Comparison of ENCODE assay signal across 7 cellular contexts in genomic region chr6:116370717-116371383, GRCh38. TPM values are rescaled to one million over a fixed set of nuclear protein-coding genes. Genes with fewer than 3 reads are reported as not detected.
A peak's percentile ranks its signal among the peaks of the same experiment; 100 is the strongest.
DNase-seq lines count a peak whose midpoint lies in the region; ATAC-seq and TF ChIP-seq lines count a peak whose summit lies in the region.

DSE (plus strand) TSS chr6:116370947; CDS start chr6:116399251, 28,304 bp downstream.

- peak within 1 kb of the TSS; percentile 82 for H3K4me3 Mint-ChIP-seq in endodermal cell

- peak; percentile 76 for DNase-seq in HEK293T (ENCODE audit: extremely low spot score)
- peak; percentile 66 for DNase-seq in NCI-H146 (lab: John Stamatoyannopoulos, UW)
- peak; percentile 15 to 32 (median 19) for DNase-seq in activated CD8-positive, alpha-beta memory T cell treated with anti-CD3 and anti-CD28 coated beads for 48 hours (ENCODE audit: low read depth in 2 of 3, low spot score in 2 of 3)
- DNase-seq in endodermal cell = peak; percentile 91
- peak; percentile 94 for DNase-seq in mesenteric fat pad (ENCODE audit: low spot score)
- DNase-seq in stimulated activated CD8-positive, alpha-beta memory T cell treated with anti-CD3 and anti-CD28 coated beads, Interleukin-15, amount 100 ng/mL, for 48 hours (ENCODE audit: low read depth in 2 of 2) = peak; percentile 30 to 47

- H3K9ac ChIP-seq in endodermal cell (ENCODE audit: extremely low read depth, low read length, poor library complexity, severe bottlenecking) = peak within 1 kb of the TSS; percentile 74

- 0% methylated on average over 12 to 86 of the region's 86 CpGs for WGBS in endodermal cell (ENCODE audit: insufficient coverage in 1 of 2, insufficient read length in 1 of 2), 2 experiments

- H3K27me3 Mint-ChIP-seq in endodermal cell (ENCODE audit: insufficient read depth) = no peaks in the 10 kb centered on the region

- peaks cover 3% of the 10 kb centered on the region for H3K36me3 Mint-ChIP-seq in endodermal cell (ENCODE audit: low read depth)

- no peaks in the 10 kb centered on the region for H3K4me1 ChIP-seq in endodermal cell (ENCODE audit: control insufficient read depth, insufficient read depth, low read length)

- H3K4me1 Mint-ChIP-seq in endodermal cell = peaks cover 8% of the 10 kb centered on the region

- POLR2A ChIA-PET in HEK293T (lab: Yijun Ruan, JAX) = interaction anchor here (0.7 to 2.1 kb wide), 14 partner anchors 9 to 270 kb away, joined by 3 to 8 read pairs (median 4); partner anchors contain the start of genes CALHM5 and NT5DC1

- peak within 1 kb of the TSS; percentile 96 for H3K27ac Mint-ChIP-seq in endodermal cell

- H3K9me3 ChIP-seq in endodermal cell (ENCODE audit: control insufficient read depth, low read length) = no peaks in the 10 kb centered on the region

- peak within 1 kb of the TSS; percentile 59 for H3K27ac ChIP-seq in endodermal cell (ENCODE audit: low read depth, low read length)

- no peaks in the 10 kb centered on the region for H3K9me3 Mint-ChIP-seq in endodermal cell

- no peaks in the 10 kb centered on the region for H3K36me3 ChIP-seq in endodermal cell (ENCODE audit: control insufficient read depth, insufficient read depth, low read length)

- H3K27me3 ChIP-seq in endodermal cell (ENCODE audit: control insufficient read depth, insufficient read depth, low read length, poor library complexity, severe bottlenecking) = no peaks in the 10 kb centered on the region

- TF ChIP-seq CTCF in endodermal cell (conservative IDR thresholded peaks at IDR 0.05) = no peak

- peak within 1 kb of the TSS; percentile 83 for H3K4me3 ChIP-seq in endodermal cell (ENCODE audit: low read length)

- CTCF ChIA-PET in HEK293T (lab: Yijun Ruan, JAX) = interaction anchor here (0.9 to 1.1 kb wide), 2 partner anchors 73 to 162 kb away, joined by 3 to 7 read pairs; no protein-coding TSS in a partner anchor

- peak; percentile 41 for ATAC-seq in GM18499 (IDR thresholded peaks at IDR 0.05; ENCODE audit: insufficient read depth, unreplicated experiment)

TF ChIP-seq in HEK293T, 16 proteins besides CTCF, POLR2A, EP300 and RAD21:
- TF ChIP-seq, protein P1, sequence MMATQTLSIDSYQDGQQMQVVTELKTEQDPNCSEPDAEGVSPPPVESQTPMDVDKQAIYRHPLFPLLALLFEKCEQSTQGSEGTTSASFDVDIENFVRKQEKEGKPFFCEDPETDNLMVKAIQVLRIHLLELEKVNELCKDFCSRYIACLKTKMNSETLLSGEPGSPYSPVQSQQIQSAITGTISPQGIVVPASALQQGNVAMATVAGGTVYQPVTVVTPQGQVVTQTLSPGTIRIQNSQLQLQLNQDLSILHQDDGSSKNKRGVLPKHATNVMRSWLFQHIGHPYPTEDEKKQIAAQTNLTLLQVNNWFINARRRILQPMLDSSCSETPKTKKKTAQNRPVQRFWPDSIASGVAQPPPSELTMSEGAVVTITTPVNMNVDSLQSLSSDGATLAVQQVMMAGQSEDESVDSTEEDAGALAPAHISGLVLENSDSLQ (IDR thresholded peaks at IDR 0.05) = no peak
- TF ChIP-seq SUZ12 (IDR thresholded peaks at IDR 0.05) (no peak), FOXM1 (IDR thresholded peaks at IDR 0.05; ENCODE audit: borderline replicate concordance) (0 out of 2 replicates have a peak, but pooled peaks have one; percentile 9), FOXK2 (IDR thresholded peaks at IDR 0.05) (no peak)
TF ChIP-seq in HEK293T: peak in this region for 1.

RNA-seq across cellular contexts. Expression of gene DSE, which starts in this region (rescaled TPM):
- total RNA-seq in endodermal cell (10 to 100 TPM; 42.3 to 44.3 TPM), mesenteric fat pad (116 TPM)
- 18.9 TPM for polyA plus RNA-seq in endodermal cell (2013, experiment 1 of 2)
- polyA plus RNA-seq in endodermal cell (2013, experiment 2 of 2) = 17.5 TPM

Comparison
In these comparisons a context has a peak if more than half of its experiments do, and no peak if none do; other contexts are left out.
1. Peak in every context shown above with its lines: DNase-seq, ATAC-seq, H3K4me3 ChIP-seq and H3K27ac ChIP-seq.
2. DNase-seq: peak in every context shown above with its lines; median percentile 94 in mesenteric fat pad; 91 in endodermal cell; 76 in HEK293T; 66 in NCI-H146; 38 in stimulated activated CD8-positive, alpha-beta memory T cell treated with anti-CD3 and anti-CD28 coated beads, Interleukin-15, amount 100 ng/mL, for 48 hours; 19 in activated CD8-positive, alpha-beta memory T cell treated with anti-CD3 and anti-CD28 coated beads for 48 hours.